Comparison of ENCODE assay signal across 19 cellular contexts in the genomic region with DNA sequence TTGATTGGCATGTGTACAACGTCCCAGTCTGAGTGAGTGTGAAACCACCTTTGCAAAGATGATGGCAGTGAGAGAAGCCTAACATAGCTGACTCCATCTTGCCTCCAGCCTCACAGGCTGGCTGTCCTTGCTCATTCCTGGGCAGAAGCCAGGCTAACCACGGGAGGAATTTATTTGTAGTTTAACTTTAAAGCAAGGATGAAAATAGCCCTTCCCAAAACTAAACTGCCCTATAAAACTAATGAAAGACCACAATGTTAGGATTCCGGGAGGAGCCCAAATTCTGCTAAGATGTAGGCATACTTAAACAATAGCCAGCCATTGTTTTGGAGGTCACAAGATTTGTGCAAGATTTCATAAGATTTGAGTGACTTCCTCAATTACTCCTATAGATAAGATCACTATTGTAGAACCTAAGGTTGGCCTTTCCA.
"Had no signal": no experiment of that assay in that cellular context is flagged by ENCODE, and none has a peak within 500 bp of the region (broad histone marks: within the 10 kb centered on the region; RNA-seq: fewer than 3 reads in every experiment).

No MANE protein-coding gene starts in this region.

- DNase-seq: activated CD8-positive, alpha-beta memory T cell treated with anti-CD3 and anti-CD28 coated beads, Interleukin-2, amount 10 ng/mL, durations not matched to agents 7 days and 5 days; activated effector memory CD4-positive, alpha-beta T cell treated with anti-CD3 and anti-CD28 coated beads, Interleukin-2, amount 50 U/mL, for 16 hours; activated T-cell treated with anti-CD3 and anti-CD28 coated beads, Interleukin-2, amount 50 U/mL, for 24 hours; amygdala; foreskin keratinocyte; head of caudate nucleus; islet precursor cell; left ventricle myocardium superior; mesendoderm; occipital lobe; right lobe of liver; spleen; stimulated activated CD4-positive, alpha-beta T cell treated with anti-CD3 and anti-CD28 coated beads, Interleukin-1b, Interleukin-23, amount 100 ng/mL, for 48 hours; stimulated activated naive B cell treated with anti-CD40 and anti-IgM and Interleukin-4, amounts not matched to agents 10 μg/mL and 1 μg/mL and 100 μg/mL, for 72 hours had no signal

- H3K9me3 ChIP-seq: esophagus muscularis mucosa, prostate gland, right lobe of liver, spleen had no signal

- H3K4me1 ChIP-seq: esophagus muscularis mucosa, foreskin keratinocyte, prostate gland, right lobe of liver, spleen had no signal

- H3K4me3 Mint-ChIP-seq: activated CD8-positive, alpha-beta memory T cell treated with anti-CD3 and anti-CD28 coated beads, Interleukin-2, amount 10 ng/mL, durations not matched to agents 7 days and 5 days; activated T-cell treated with anti-CD3 and anti-CD28 coated beads, Interleukin-2, amount 50 U/mL, for 24 hours; nephron; stimulated activated naive B cell treated with anti-CD40 and anti-IgM and Interleukin-4, amounts not matched to agents 10 μg/mL and 1 μg/mL and 100 μg/mL, for 72 hours had no signal

- H3K27ac ChIP-seq: esophagus muscularis mucosa, foreskin keratinocyte, prostate gland, right lobe of liver, spleen had no signal

- H3K9me3 Mint-ChIP-seq: activated naive CD4-positive, alpha-beta T cell treated with anti-CD3 and anti-CD28 coated beads, Interleukin-2, amount 50 U/mL, for 72 hours; activated T-cell treated with anti-CD3 and anti-CD28 coated beads, Interleukin-2, amount 50 U/mL, for 24 hours had no signal

- H3K36me3 Mint-ChIP-seq: activated CD8-positive, alpha-beta memory T cell treated with anti-CD3 and anti-CD28 coated beads, Interleukin-2, amount 10 ng/mL, durations not matched to agents 7 days and 5 days; activated naive CD4-positive, alpha-beta T cell treated with anti-CD3 and anti-CD28 coated beads, Interleukin-2, amount 50 U/mL, for 72 hours; stimulated activated naive B cell treated with anti-CD40 and anti-IgM and Interleukin-4, amounts not matched to agents 10 μg/mL and 1 μg/mL and 100 μg/mL, for 72 hours had no signal

- ATAC-seq: activated CD4-positive, CD25-positive, alpha-beta regulatory T cell treated with anti-CD3 and anti-CD28 coated beads, Interleukin-2, amount 50 U/mL, for 24 hours; activated CD8-positive, alpha-beta memory T cell treated with anti-CD3 and anti-CD28 coated beads, Interleukin-2, amount 10 ng/mL, durations not matched to agents 7 days and 5 days; activated naive CD4-positive, alpha-beta T cell treated with anti-CD3 and anti-CD28 coated beads, Interleukin-2, amount 50 U/mL, for 72 hours; foreskin keratinocyte; left ventricle myocardium superior; right lobe of liver; stimulated activated naive B cell treated with anti-CD40 and anti-IgM and Interleukin-4, amounts not matched to agents 10 μg/mL and 1 μg/mL and 100 μg/mL, for 72 hours had no signal

- H3K27ac Mint-ChIP-seq: activated CD8-positive, alpha-beta memory T cell treated with anti-CD3 and anti-CD28 coated beads, Interleukin-2, amount 10 ng/mL, durations not matched to agents 7 days and 5 days; activated naive CD4-positive, alpha-beta T cell treated with anti-CD3 and anti-CD28 coated beads, Interleukin-2, amount 50 U/mL, for 72 hours; activated T-cell treated with anti-CD3 and anti-CD28 coated beads, Interleukin-2, amount 50 U/mL, for 24 hours; nephron; stimulated activated naive B cell treated with anti-CD40 and anti-IgM and Interleukin-4, amounts not matched to agents 10 μg/mL and 1 μg/mL and 100 μg/mL, for 72 hours had no signal

- H3K36me3 ChIP-seq: esophagus muscularis mucosa, prostate gland, right lobe of liver, spleen had no signal

- H3K27me3 ChIP-seq: foreskin keratinocyte, right lobe of liver had no signal

- H3K4me1 Mint-ChIP-seq: activated CD8-positive, alpha-beta memory T cell treated with anti-CD3 and anti-CD28 coated beads, Interleukin-2, amount 10 ng/mL, durations not matched to agents 7 days and 5 days; nephron; stimulated activated naive B cell treated with anti-CD40 and anti-IgM and Interleukin-4, amounts not matched to agents 10 μg/mL and 1 μg/mL and 100 μg/mL, for 72 hours had no signal

- H3K4me3 ChIP-seq: esophagus muscularis mucosa, prostate gland, right lobe of liver, spleen had no signal
